Comparison of ENCODE assay signal across 19 cellular contexts in genomic region chr16:88971371-88972097, GRCh38. TPM values are rescaled to one million over a fixed set of nuclear protein-coding genes. Genes with fewer than 3 reads are reported as not detected.
DNase-seq lines count a peak whose midpoint lies in the region; ATAC-seq, FAIRE-seq and TF ChIP-seq lines count a peak whose summit lies in the region.
"Had no signal": no experiment of that assay in that cellular context is flagged by ENCODE, and none has a peak within 500 bp of the region (broad histone marks: within the 10 kb centered on the region; RNA-seq: fewer than 3 reads in every experiment).

No MANE protein-coding gene starts in this region.

- no peak overlapping the region for H3K4me2 ChIP-seq in SK-N-SH

- H3K27me3 ChIP-seq in spleen (replicated peaks in 1 of 7): peaks cover 0 to 25% (median 0%) of the 10 kb centered on the region in 7 donors
- H3K27me3 ChIP-seq in SK-N-SH (ENCODE audit: insufficient read depth): peaks cover 6% of the 10 kb centered on the region; the same call in 1 of the 2 replicates

- H3K9me3 Mint-ChIP-seq in activated B cell treated with CpG ODN at 0.5 μM for 24 hours: no peaks in the 10 kb centered on the region
- H3K9me3 Mint-ChIP-seq: stimulated activated naive CD8-positive, alpha-beta T cell treated with anti-CD3 and anti-CD28 coated beads, Interleukin-15, amount 100 ng/mL, for 72 hours; T-helper 1 cell treated with Interleukin-12 subunit alpha and Interleukin-12 subunit beta and Interleukin-4 antibody, amounts not matched to agents 30 μg/mL and 1 μg/mL, for 36 hours had no signal

- H3K9me3 ChIP-seq in spleen: no peaks in the 10 kb centered on the region
- no peaks in the 10 kb centered on the region for H3K9me3 ChIP-seq in SK-N-SH
- H3K9me3 ChIP-seq: gastroesophageal sphincter had no signal

- H3K4me3 ChIP-seq in spleen: peak overlapping the region in 2 of 8 donors; percentile 4 to 81
- H3K4me3 ChIP-seq in SK-N-SH (ENCODE audit: low read depth in 2 of 2, low read length in 1 of 2): no peak overlapping the region
- H3K4me3 ChIP-seq: gastroesophageal sphincter had no signal

- TF ChIP-seq RAD21 in SK-N-SH (IDR thresholded peaks at IDR 0.05; ENCODE audit: low read length): no peak

- H3K4me1 ChIP-seq in spleen (peaks cover 70 to 100% (median 99%) of the 10 kb centered on the region in 6 donors), SK-N-SH (ENCODE audit: control insufficient read depth in 1 of 2, insufficient read depth in 2 of 2, low read depth in 1 of 2, low read length in 1 of 2) (no peaks in the 10 kb centered on the region; a peak in 1 of 4 replicates)
- H3K4me1 ChIP-seq: parathyroid adenoma had no signal

- peak overlapping the region; percentile 61 for H3K4me3 Mint-ChIP-seq in activated B cell treated with CpG ODN at 0.5 μM for 24 hours
- H3K4me3 Mint-ChIP-seq: activated CD8-positive, alpha-beta T cell treated with anti-CD3 and anti-CD28 coated beads, Interleukin-2, amount 10 ng/mL, durations not matched to agents 7 days and 5 days; activated naive CD8-positive, alpha-beta T cell; stimulated activated naive CD8-positive, alpha-beta T cell treated with anti-CD3 and anti-CD28 coated beads, Interleukin-15, amount 100 ng/mL, for 72 hours; T-helper 1 cell treated with Interleukin-12 subunit alpha and Interleukin-12 subunit beta and Interleukin-4 antibody, amounts not matched to agents 30 μg/mL and 1 μg/mL, for 36 hours had no signal

- no peaks in the 10 kb centered on the region for H3K9me2 ChIP-seq in SK-N-SH

- POLR2A ChIA-PET in activated B cell treated with CpG ODN at 0.5 μM for 24 hours (lab: Charles Lee): interaction anchor here (0.6 to 10.8 kb wide), 6 partner anchors 13 to 133 kb away, joined by 3 to 165 read pairs (median 4); partner anchors contain the start of gene ACSF3
- POLR2A ChIA-PET in SK-N-SH (lab: Yijun Ruan, JAX): interaction anchor here (0.7 kb wide), 1 partner anchor 390 kb away, joined by 3 read pairs; no protein-coding TSS in a partner anchor

- H3K79me2 ChIP-seq in SK-N-SH (ENCODE audit: insufficient read depth): no peaks in the 10 kb centered on the region
- H3K79me2 ChIP-seq: parathyroid adenoma had no signal

- no peak overlapping the region for H3K9ac ChIP-seq in SK-N-SH
- H3K9ac ChIP-seq: parathyroid adenoma had no signal

- no peaks in the 10 kb centered on the region for H3K27me3 Mint-ChIP-seq in activated B cell treated with CpG ODN at 0.5 μM for 24 hours

- H3K27ac ChIP-seq in spleen: peak overlapping the region; percentile 9 to 86 (median 50)
- H3K27ac ChIP-seq in SK-N-SH (ENCODE audit: low read depth in 2 of 2, low read length in 1 of 2): no peak overlapping the region
- H3K27ac ChIP-seq: 22Rv1, gastroesophageal sphincter, parathyroid adenoma had no signal

- 40 to 59% (median 52%) methylated on average over 9 to 29 of the region's 29 CpGs for WGBS in spleen, 5 donors
- WGBS in SK-N-SH (ENCODE audit: low lambda C conversion rate): 76% methylated on average over 19 of the region's 29 CpGs

- H4K20me1 ChIP-seq in SK-N-SH (ENCODE audit: insufficient read depth): no peaks in the 10 kb centered on the region

- no peak for FAIRE-seq in HTR-8/SVneo (lab: Jason Lieb, UNC)

- H3K4me1 Mint-ChIP-seq in activated B cell treated with CpG ODN at 0.5 μM for 24 hours: peaks cover 95% of the 10 kb centered on the region

- no peak for TF ChIP-seq POLR2A in spleen (IDR thresholded peaks at IDR 0.05)

- intact Hi-C loops in activated B cell treated with CpG ODN at 0.5 μM for 24 hours (cut with micrococcal nuclease) (no loop called here), spleen (cut with DNase I; ENCODE audit: low total_unique reads) (no loop called here)

- peak; percentile 12 for DNase-seq in DMS53 (lab: John Stamatoyannopoulos, UW)
- no peak for DNase-seq in DMS53 treated with DMSO at 0.1 percent for 48 hours (lab: John Stamatoyannopoulos, UW; ENCODE audit: unreplicated experiment)
- peak; percentile 59 for DNase-seq in activated B cell treated with CpG ODN at 0.5 μM for 24 hours
- DNase-seq in spleen: peak; percentile 89
- no peak for DNase-seq in HTR-8/SVneo (ENCODE audit: insufficient read length, low spot score)
- DNase-seq in SK-N-SH: no peak
- DNase-seq in NCI-H1694 (lab: John Stamatoyannopoulos, UW): no peak
- DNase-seq: activated CD8-positive, alpha-beta T cell treated with anti-CD3 and anti-CD28 coated beads, Interleukin-2, amount 10 ng/mL, durations not matched to agents 7 days and 5 days; DND-41; left cardiac atrium; NCI-H1105; stimulated activated CD4-positive, alpha-beta T cell treated with anti-CD3 and anti-CD28 coated beads, Interleukin-1b, Interleukin-23, amount 100 ng/mL, for 48 hours; stimulated activated naive CD8-positive, alpha-beta T cell treated with anti-CD3 and anti-CD28 coated beads, Interleukin-15, amount 100 ng/mL, for 72 hours had no signal

- no peak overlapping the region for H2AFZ ChIP-seq in SK-N-SH (ENCODE audit: low read depth)
- H2AFZ ChIP-seq: parathyroid adenoma had no signal

- H3K27ac Mint-ChIP-seq in activated B cell treated with CpG ODN at 0.5 μM for 24 hours: peak overlapping the region; percentile 83
- H3K27ac Mint-ChIP-seq: activated CD8-positive, alpha-beta T cell treated with anti-CD3 and anti-CD28 coated beads, Interleukin-2, amount 10 ng/mL, durations not matched to agents 7 days and 5 days; activated naive CD8-positive, alpha-beta T cell; stimulated activated naive CD8-positive, alpha-beta T cell treated with anti-CD3 and anti-CD28 coated beads, Interleukin-15, amount 100 ng/mL, for 72 hours; T-helper 1 cell treated with Interleukin-12 subunit alpha and Interleukin-12 subunit beta and Interleukin-4 antibody, amounts not matched to agents 30 μg/mL and 1 μg/mL, for 36 hours had no signal

- H3K36me3 ChIP-seq in spleen (peaks cover 0 to 10% (median 0%) of the 10 kb centered on the region in 6 donors), SK-N-SH (replicated peaks in 1 of 2; ENCODE audit: control insufficient read depth in 1 of 2, insufficient read depth in 2 of 2, low read length in 1 of 2) (no peaks in the 10 kb centered on the region)
- H3K36me3 ChIP-seq: gastroesophageal sphincter had no signal

- CTCF ChIA-PET in activated B cell treated with CpG ODN at 0.5 μM for 24 hours (lab: Charles Lee) (interaction anchor here (0.8 to 1.3 kb wide), 2 partner anchors 10 to 29 kb away, joined by 3 read pairs; no protein-coding TSS in a partner anchor), SK-N-SH (lab: Yijun Ruan, JAX) (interaction anchor here (0.6 to 1.4 kb wide), 5 partner anchors 12 to 196 kb away, joined by 3 to 4 read pairs (median 3); no protein-coding TSS in a partner anchor)

- H3K36me3 Mint-ChIP-seq in activated B cell treated with CpG ODN at 0.5 μM for 24 hours (ENCODE audit: low read depth): peaks cover 7% of the 10 kb centered on the region
- H3K36me3 Mint-ChIP-seq: activated naive CD8-positive, alpha-beta T cell had no signal

- TF ChIP-seq CTCF in activated B cell treated with CpG ODN at 0.5 μM for 24 hours (IDR thresholded peaks at IDR 0.05) (no peak), spleen (IDR thresholded peaks at IDR 0.05 in 8 of 11, conservative IDR thresholded peaks at IDR 0.05 in 3 of 11) (no peak), SK-N-SH (IDR thresholded peaks at IDR 0.05) (no peak)

- peak; percentile 35 for ATAC-seq in HG02852 (IDR thresholded peaks at IDR 0.05; ENCODE audit: unreplicated experiment)
- ATAC-seq in activated B cell treated with CpG ODN at 0.5 μM for 24 hours (ENCODE audit: low read depth): peak; percentile 11
- ATAC-seq: activated CD8-positive, alpha-beta T cell treated with anti-CD3 and anti-CD28 coated beads, Interleukin-2, amount 10 ng/mL, durations not matched to agents 7 days and 5 days; gastroesophageal sphincter; stimulated activated naive CD8-positive, alpha-beta T cell treated with anti-CD3 and anti-CD28 coated beads, Interleukin-15, amount 100 ng/mL, for 72 hours had no signal

- H3F3A ChIP-seq in SK-N-SH (replicated peaks; ENCODE audit: insufficient read depth): no peaks in the 10 kb centered on the region

- no peak for TF ChIP-seq EP300 in SK-N-SH (IDR thresholded peaks at IDR 0.05; ENCODE audit: borderline replicate concordance in 1 of 2, low read depth in 1 of 2, low read length in 1 of 2)

TF ChIP-seq in SK-N-SH, 30 proteins besides CTCF, POLR2A, EP300 and RAD21:
- no peak for TF ChIP-seq POLR2AphosphoS5 (IDR thresholded peaks at IDR 0.05; ENCODE audit: low read depth, low read length)

RNA-seq across cellular contexts. Expression of gene CBFA2T3, which starts 5.5 kb away (rescaled TPM):
- total RNA-seq in activated B cell treated with CpG ODN at 0.5 μM for 24 hours (50.8 and 63.3 TPM in 2 replicates), spleen (10 to 100 TPM; 10.5 to 59.8 (median 56.3) TPM)
- polyA plus RNA-seq in spleen (10 to 100 TPM in 2 of 3 donors, 1 to 10 TPM in 1; 8.4 to 25.1 (median 14.3) TPM), SK-N-SH (2012; rRNA removed) (not detected in 2 replicates)
- not detected in 2 replicates for polyA plus RNA-seq in SK-N-SH (2012; cell fraction: cytosol; rRNA removed)
- polyA plus RNA-seq in SK-N-SH (2012; cell fraction: nucleus; rRNA removed): not detected in 2 replicates
- total RNA-seq: activated CD8-positive, alpha-beta T cell treated with anti-CD3 and anti-CD28 coated beads, Interleukin-2, amount 10 ng/mL, durations not matched to agents 7 days and 5 days had no signal

Comparison
In these comparisons a context has a peak if more than half of its experiments do, and no peak if none do; other contexts are left out.
1. DNase-seq: peak in DMS53 (single experiment), activated B cell treated with CpG ODN at 0.5 μM for 24 hours (single experiment) and spleen (single experiment); none in DMS53 treated with DMSO at 0.1 percent for 48 hours (single experiment), HTR-8/SVneo (single experiment), SK-N-SH (single experiment) and NCI-H1694 (single experiment).
2. H3K27ac ChIP-seq: peak in spleen (8 of 8); none in SK-N-SH (0 of 2).